ENCODE assay signal across 8 cellular contexts in genomic region chr7:40432046-40432445, GRCh38.
"Had no signal": no experiment of that assay in that cellular context is flagged by ENCODE, and none has a peak within 500 bp of the region (broad histone marks: within the 10 kb centered on the region; RNA-seq: fewer than 3 reads in every experiment).

No MANE protein-coding gene starts in this region.

- FAIRE-seq: G401.6, GM12878, GM12891, GM12892, GM18507, GM19239 had no signal

- ATAC-seq: GM12878 had no signal

- DNase-seq: GDM1, GF-D8 had no signal

- H3K4me3 ChIP-seq: GM12878 had no signal
